33 cellular contexts compared by ENCODE assay signal in the genomic region with DNA sequence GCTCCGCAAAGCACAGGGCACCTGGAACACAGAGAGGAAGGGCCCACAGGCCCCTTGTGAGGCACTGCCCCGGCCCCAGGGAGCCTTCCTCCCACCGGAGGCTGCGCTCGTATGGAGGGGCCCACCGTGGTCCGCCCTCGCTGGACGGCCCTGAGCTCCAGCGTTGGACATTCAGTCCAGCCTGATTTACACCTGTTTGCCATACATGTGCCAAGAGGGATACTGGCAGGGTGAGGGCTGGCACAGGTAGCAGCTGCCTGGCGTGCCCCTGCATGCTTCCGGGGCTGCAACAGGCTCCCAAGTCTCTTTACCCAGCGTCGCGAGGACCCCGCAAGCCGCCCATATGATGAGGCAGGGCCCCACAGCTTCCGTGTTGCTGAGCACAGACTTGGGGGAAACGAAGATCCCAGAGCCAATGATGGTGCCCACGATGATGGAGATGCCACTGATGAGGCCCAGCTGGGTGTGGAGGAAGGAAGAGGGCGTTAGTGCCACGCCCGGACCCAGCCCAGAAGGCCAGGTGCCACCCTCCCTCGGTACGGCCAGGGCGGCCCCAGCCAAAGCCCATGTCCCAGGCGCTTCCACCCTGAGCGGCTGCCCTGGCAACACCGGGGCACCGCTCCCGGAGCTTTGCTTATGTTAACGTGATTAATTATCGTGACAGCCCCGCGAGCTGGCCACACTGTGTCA. TPM values are rescaled to one million over a fixed set of nuclear protein-coding genes. Genes with fewer than 3 reads are reported as not detected.
"Had no signal": no experiment of that assay in that cellular context is flagged by ENCODE, and none has a peak within 500 bp of the region (broad histone marks: within the 10 kb centered on the region; RNA-seq: fewer than 3 reads in every experiment).

No MANE protein-coding gene starts in this region.

- H3K27me3 Mint-ChIP-seq: activated CD4-positive, alpha-beta T cell treated with anti-CD3 and anti-CD28 coated beads, Interleukin-2, amount 10 ng/mL, durations not matched to agents 24 days and 14 days; activated CD8-positive, alpha-beta T cell treated with anti-CD3 and anti-CD28 coated beads for 36 hours; activated naive CD4-positive, alpha-beta T cell treated with anti-CD3 and anti-CD28 coated beads, Interleukin-2, amount 50 U/mL, for 24 hours; activated naive CD8-positive, alpha-beta T cell treated with anti-CD3 and anti-CD28 coated beads, Interleukin-2, amount 10 ng/mL, durations not matched to agents 7 days and 5 days; activated T-cell treated with anti-CD3 and anti-CD28 coated beads, Interleukin-2, amount 50 U/mL, for 24 hours had no signal

- H3K4me3 ChIP-seq: body of pancreas, breast epithelium, SJCRH30, SK-N-MC had no signal

- H3K27ac Mint-ChIP-seq: activated CD4-positive, alpha-beta T cell treated with anti-CD3 and anti-CD28 coated beads, Interleukin-2, amount 10 ng/mL, durations not matched to agents 24 days and 14 days; activated CD8-positive, alpha-beta T cell treated with anti-CD3 and anti-CD28 coated beads for 36 hours; activated naive CD4-positive, alpha-beta T cell treated with anti-CD3 and anti-CD28 coated beads, Interleukin-2, amount 50 U/mL, for 24 hours; activated naive CD8-positive, alpha-beta T cell treated with anti-CD3 and anti-CD28 coated beads, Interleukin-2, amount 10 ng/mL, durations not matched to agents 7 days and 5 days; activated T-cell treated with anti-CD3 and anti-CD28 coated beads, Interleukin-2, amount 50 U/mL, for 24 hours; activated T-helper 2 cell treated with anti-CD3 and anti-CD28 coated beads, Interferon-gamma antibody, Interleukin-2, Interleukin-4, amounts not matched to agents 10 μg/mL and 5 μg/mL and 100 μg/mL, durations not matched to agents 14 hours and 24 hours and 36 hours had no signal

- H3K27ac ChIP-seq: body of pancreas, breast epithelium, SJCRH30, SK-N-MC, WERI-Rb-1 had no signal

- H3K4me1 ChIP-seq: body of pancreas, breast epithelium had no signal

- H3K9me3 ChIP-seq: body of pancreas, breast epithelium, SJCRH30 had no signal

- DNase-seq: activated CD4-positive, alpha-beta T cell treated with anti-CD3 and anti-CD28 coated beads for 1 hour; activated CD4-positive, alpha-beta T cell treated with anti-CD3 and anti-CD28 coated beads, Interleukin-2, amount 10 ng/mL, durations not matched to agents 24 days and 14 days; activated CD4-positive, alpha-beta T cell treated with anti-CD3 and anti-CD28 coated beads, Interleukin-2, amount 50 U/mL, for 4 hours; activated CD4-positive, CD25-positive, alpha-beta regulatory T cell; activated CD8-positive, alpha-beta T cell treated with anti-CD3 and anti-CD28 coated beads for 36 hours; activated gamma-delta T cell; activated naive CD4-positive, alpha-beta T cell treated with Interleukin-2 at 50 U/mL for 16 hours; activated naive CD8-positive, alpha-beta T cell treated with anti-CD3 and anti-CD28 coated beads, Interleukin-2, amount 10 ng/mL, durations not matched to agents 7 days and 5 days; activated T-cell treated with anti-CD3 and anti-CD28 coated beads, Interleukin-2, amount 50 U/mL, for 24 hours; amygdala; body of pancreas; Karpas-422; NCI-H1105; NCI-H1417 treated with DMSO at 0.1 percent for 48 hours; NCI-H187 treated with DMSO at 0.1 percent for 48 hours; NCI-H2081; NCI-H2227 treated with DMSO at 0.1 percent for 48 hours; NCI-H446; NCI-H510A treated with DMSO at 0.1 percent for 48 hours; NCI-H526 treated with DMSO at 0.1 percent for 48 hours; NCI-H774; SHP77; T1000; WERI-Rb-1 had no signal

- H3K4me3 Mint-ChIP-seq: activated CD4-positive, alpha-beta T cell treated with anti-CD3 and anti-CD28 coated beads, Interleukin-2, amount 10 ng/mL, durations not matched to agents 24 days and 14 days; activated CD8-positive, alpha-beta T cell treated with anti-CD3 and anti-CD28 coated beads for 36 hours; activated naive CD4-positive, alpha-beta T cell treated with anti-CD3 and anti-CD28 coated beads, Interleukin-2, amount 50 U/mL, for 24 hours; activated naive CD8-positive, alpha-beta T cell treated with anti-CD3 and anti-CD28 coated beads, Interleukin-2, amount 10 ng/mL, durations not matched to agents 7 days and 5 days; activated T-cell treated with anti-CD3 and anti-CD28 coated beads, Interleukin-2, amount 50 U/mL, for 24 hours had no signal

- H3K27me3 ChIP-seq: body of pancreas, breast epithelium, SJCRH30 had no signal

- H3K9me3 Mint-ChIP-seq: activated CD4-positive, alpha-beta T cell treated with anti-CD3 and anti-CD28 coated beads, Interleukin-2, amount 10 ng/mL, durations not matched to agents 24 days and 14 days; activated CD8-positive, alpha-beta T cell treated with anti-CD3 and anti-CD28 coated beads for 36 hours; activated naive CD4-positive, alpha-beta T cell treated with anti-CD3 and anti-CD28 coated beads, Interleukin-2, amount 50 U/mL, for 24 hours; activated naive CD8-positive, alpha-beta T cell treated with anti-CD3 and anti-CD28 coated beads, Interleukin-2, amount 10 ng/mL, durations not matched to agents 7 days and 5 days; activated T-cell treated with anti-CD3 and anti-CD28 coated beads, Interleukin-2, amount 50 U/mL, for 24 hours; activated T-helper 2 cell treated with anti-CD3 and anti-CD28 coated beads, Interferon-gamma antibody, Interleukin-2, Interleukin-4, amounts not matched to agents 10 μg/mL and 5 μg/mL and 100 μg/mL, durations not matched to agents 14 hours and 24 hours and 36 hours had no signal

- ATAC-seq: activated CD8-positive, alpha-beta T cell treated with anti-CD3 and anti-CD28 coated beads for 36 hours; body of pancreas; Panc1 had no signal

- H3K4me1 Mint-ChIP-seq: activated CD4-positive, alpha-beta T cell treated with anti-CD3 and anti-CD28 coated beads, Interleukin-2, amount 10 ng/mL, durations not matched to agents 24 days and 14 days; activated naive CD4-positive, alpha-beta T cell treated with anti-CD3 and anti-CD28 coated beads, Interleukin-2, amount 50 U/mL, for 24 hours; activated naive CD8-positive, alpha-beta T cell treated with anti-CD3 and anti-CD28 coated beads, Interleukin-2, amount 10 ng/mL, durations not matched to agents 7 days and 5 days had no signal

- H3K36me3 ChIP-seq: breast epithelium, SJCRH30, WERI-Rb-1 had no signal

- H3K36me3 Mint-ChIP-seq: activated naive CD4-positive, alpha-beta T cell treated with anti-CD3 and anti-CD28 coated beads, Interleukin-2, amount 50 U/mL, for 24 hours; activated naive CD8-positive, alpha-beta T cell treated with anti-CD3 and anti-CD28 coated beads, Interleukin-2, amount 10 ng/mL, durations not matched to agents 7 days and 5 days had no signal

RNA-seq across cellular contexts. Expression of gene SLC7A9, which starts 5.1 kb away (rescaled TPM):
- total RNA-seq: activated CD4-positive, alpha-beta T cell treated with anti-CD3 and anti-CD28 coated beads, Interleukin-2, amount 10 ng/mL, durations not matched to agents 24 days and 14 days; activated CD8-positive, alpha-beta T cell treated with anti-CD3 and anti-CD28 coated beads for 36 hours; body of pancreas; cardiac septum; MCF 10A; RPMI7951; SJCRH30 had no signal
